9 cellular contexts compared by ENCODE assay signal in genomic region chr18:58525928-58526424, GRCh38.
DNase-seq lines count a peak whose midpoint lies in the region; ATAC-seq, FAIRE-seq and TF ChIP-seq lines count a peak whose summit lies in the region.
"Had no signal": no experiment of that assay in that cellular context is flagged by ENCODE, and none has a peak within 500 bp of the region (broad histone marks: within the 10 kb centered on the region; RNA-seq: fewer than 3 reads in every experiment).

No MANE protein-coding gene starts in this region.

- POLR2A ChIA-PET in GM10248 (lab: Yijun Ruan, JAX) = interaction anchor here (0.9 kb wide), 1 partner anchor 145 kb away, joined by 4 read pairs; the partner anchor contains the start of gene MALT1

- peak; percentile 66 for DNase-seq in MV-4-11 (lab: John Stamatoyannopoulos, UW)
- no peak for DNase-seq in small intestine
- no peak for DNase-seq in GM10248 (ENCODE audit: extremely low spot score)
- DNase-seq in cortex of kidney (lab: John Stamatoyannopoulos, UW) = no peak
- DNase-seq in NCI-H2227 (lab: John Stamatoyannopoulos, UW; ENCODE audit: unreplicated experiment) = no peak
- DNase-seq: effector CD8-positive, alpha-beta T cell had no signal

- WGBS in small intestine, 3 donors = 25 to 63% (median 45%) methylated on average over 1 of the region's 1 CpG

- ATAC-seq in GM19023 (IDR thresholded peaks at IDR 0.05; ENCODE audit: unreplicated experiment) = peak; percentile 56
- ATAC-seq in HG02623 (IDR thresholded peaks at IDR 0.05; ENCODE audit: unreplicated experiment) = peak; percentile 50

- peaks cover 3 to 8% of the 10 kb centered on the region in 2 donors for H3K4me1 ChIP-seq in small intestine (ENCODE audit: control insufficient read depth in 2 of 2, insufficient read depth in 1 of 2, low read depth in 1 of 2, low read length in 1 of 2)

- FAIRE-seq in small intestine (lab: Jason Lieb, UNC) = no peak
- FAIRE-seq: G401.6 had no signal

- no peaks in the 10 kb centered on the region for H3K27me3 ChIP-seq in small intestine (ENCODE audit: control insufficient read depth in 2 of 2, insufficient read depth in 2 of 2, low read length in 2 of 2)

- CTCF ChIA-PET in GM10248 (lab: Yijun Ruan, JAX) = interaction anchor here (0.9 to 17.2 kb wide), 5 partner anchors 9 to 544 kb away, joined by 3 to 366 read pairs (median 4); no protein-coding TSS in a partner anchor

- H3K4me3 ChIP-seq in small intestine (ENCODE audit: low read depth in 1 of 2, low read length in 2 of 2) = no peak overlapping the region

- TF ChIP-seq CTCF in GM10248 (IDR thresholded peaks at IDR 0.05; ENCODE audit: control extremely low read depth, extremely low read depth, low read depth, missing control alignments) = no peak

- no peaks in the 10 kb centered on the region for H3K9me3 ChIP-seq in small intestine (ENCODE audit: control insufficient read depth, low read depth)

- H3K27ac ChIP-seq in small intestine (ENCODE audit: low read depth in 1 of 2, low read length in 1 of 2) = peak overlapping the region; percentile 17 to 77

- H3K36me3 ChIP-seq in small intestine (ENCODE audit: control insufficient read depth in 2 of 2, insufficient read depth in 2 of 2, low read length in 2 of 2) = no peaks in the 10 kb centered on the region
